Comparison of ENCODE assay signal across 8 cellular contexts in genomic region chr3:48634661-48635221, GRCh38. TPM values are rescaled to one million over a fixed set of nuclear protein-coding genes. Genes with fewer than 3 reads are reported as not detected.
A peak's percentile ranks its signal among the peaks of the same experiment; 100 is the strongest.
DNase-seq lines count a peak whose midpoint lies in the region; FAIRE-seq and TF ChIP-seq lines count a peak whose summit lies in the region.

No MANE protein-coding gene starts in this region.

- H3K4me1 Mint-ChIP-seq in MCF 10A (ENCODE audit: insufficient read depth, unreplicated experiment), result peaks cover 10% of the 10 kb centered on the region

- peaks cover 10 to 37% (median 27%) of the 10 kb centered on the region in 6 donors for H3K4me1 ChIP-seq in spleen

- peak overlapping the region; percentile 85 for H3K27ac Mint-ChIP-seq in MCF 10A (ENCODE audit: low read depth, unreplicated experiment)

- no peak for FAIRE-seq in HTR-8/SVneo (lab: Jason Lieb, UNC)

- no peaks in the 10 kb centered on the region for H3K9me3 Mint-ChIP-seq in MCF 10A (ENCODE audit: unreplicated experiment)

- DNase-seq in AG09309 (ENCODE audit: low read depth) (no peak), HTR-8/SVneo (ENCODE audit: insufficient read length, low spot score) (peak; percentile 79), T-helper 9 cell (peak; percentile 13), MCF 10A (ENCODE audit: unreplicated experiment) (peak; percentile 63), iPS-NIHi7 (ENCODE audit: extremely low spot score) (peak; percentile 89), spleen (peak; percentile 84), NCI-H446 treated with DMSO at 0.1 percent for 48 hours (lab: John Stamatoyannopoulos, UW) (no peak)

- H3K36me3 Mint-ChIP-seq in MCF 10A (ENCODE audit: insufficient read depth, unreplicated experiment), result peaks cover 27% of the 10 kb centered on the region

- CTCF ChIA-PET in MCF 10A (lab: Yijun Ruan, JAX), result interaction anchor here (0.6 to 3.4 kb wide), 17 partner anchors 10 to 445 kb away, joined by 3 to 22 read pairs (median 4); partner anchors contain the start of genes CELSR3 and UQCRC1

- POLR2A ChIA-PET in MCF 10A (lab: Yijun Ruan, JAX), result interaction anchor here (0.5 to 4.1 kb wide), 31 partner anchors 10 to 459 kb away, joined by 3 to 93 read pairs (median 6); partner anchors contain the start of genes ATRIP, CCDC51, CELSR3 and COL7A1

- H3K9me3 ChIP-seq in spleen, result no peaks in the 10 kb centered on the region

- intact Hi-C loops in MCF 10A (cut with micrococcal nuclease) (loop anchor here (1.0 to 2.0 kb wide), 6 partner anchors 20 to 169 kb away; partner anchors contain the start of gene NCKIPSD), spleen (cut with DNase I; ENCODE audit: low total_unique reads) (no loop called here)

- peaks cover 0 to 41% (median 14%) of the 10 kb centered on the region in 6 donors for H3K36me3 ChIP-seq in spleen

- H3K27me3 ChIP-seq in spleen (replicated peaks in 1 of 7), result no peaks in the 10 kb centered on the region

- TF ChIP-seq CTCF in AG09309 (IDR thresholded peaks at IDR 0.05; ENCODE audit: control insufficient read depth, insufficient read depth, low read depth, low read length, missing control alignments) (no peak), MCF 10A (IDR thresholded peaks at IDR 0.05; ENCODE audit: unreplicated experiment) (no peak), spleen (IDR thresholded peaks at IDR 0.05 in 8 of 11, conservative IDR thresholded peaks at IDR 0.05 in 3 of 11) (no peak)

- BruUV-seq in MCF 10A (replicated peaks; lab: Mats Ljungman, UMichigan), result TSS peak; percentile 46

- H3K27me3 Mint-ChIP-seq in MCF 10A (ENCODE audit: insufficient read depth, unreplicated experiment), result no peaks in the 10 kb centered on the region

- peak overlapping the region; percentile 20 to 88 (median 81) for H3K27ac ChIP-seq in spleen

- H3K4me3 ChIP-seq in AG09309 (ENCODE audit: control insufficient read depth, low read depth, low read length) (peak overlapping the region; percentile 92), spleen (peak overlapping the region; percentile 73 to 98 (median 87))

- peak; percentile 3 for TF ChIP-seq POLR2A in GM19099 (IDR thresholded peaks at IDR 0.05; ENCODE audit: extremely low read depth, insufficient read length, low read depth)
- no peak for TF ChIP-seq POLR2A in spleen (IDR thresholded peaks at IDR 0.05)

- peak overlapping the region; percentile 84 for H3K4me3 Mint-ChIP-seq in MCF 10A (ENCODE audit: unreplicated experiment)

- WGBS in spleen, 5 donors, result 3 to 10% (median 6%) methylated on average over 9 to 30 of the region's 30 CpGs

RNA-seq across cellular contexts. Expression of gene SLC26A6, which starts 0.5 kb away (rescaled TPM):
- 47.4 and 63.3 TPM in 2 replicates for total RNA-seq in MCF 10A (2022)
- total RNA-seq in spleen, result 10 to 100 TPM; 18.0 to 59.7 (median 23.1) TPM
- 10 to 100 TPM in 2 of 3 donors, 1 to 10 TPM in 1; 8.5 to 21.6 (median 17.1) TPM for polyA plus RNA-seq in spleen

RNA-seq across cellular contexts. Expression of gene TMEM89, which starts 13.2 kb away (rescaled TPM):
- not detected in 2 replicates for total RNA-seq in MCF 10A (2022)
- not detected for total RNA-seq in spleen
- under 1 TPM in 2 of 3 donors, not detected in 1; 0.42 to 0.46 TPM for polyA plus RNA-seq in spleen

RNA-seq across cellular contexts. Expression of gene UQCRC1, which starts 25.3 kb away (rescaled TPM):
- 383 and 413 TPM in 2 replicates for total RNA-seq in MCF 10A (2022)
- total RNA-seq in spleen, result 100 to 1,000 TPM; 126 to 222 (median 130) TPM
- polyA plus RNA-seq in spleen, result 100 to 1,000 TPM in 1 of 3 donors, 10 to 100 TPM in 2; 88.6 to 128 (median 92.6) TPM

RNA-seq across cellular contexts. Expression of gene CELSR3, which starts 27.9 kb away (rescaled TPM):
- total RNA-seq in MCF 10A (2022) (17.6 and 21.5 TPM in 2 replicates), spleen (1 to 10 TPM in 6 of 7 donors, under 1 TPM in 1; 0.56 to 2.7 (median 1.8) TPM)
- polyA plus RNA-seq in spleen, result 1 to 10 TPM in 2 of 3 donors, under 1 TPM in 1; 0.89 to 2.5 (median 2.0) TPM

RNA-seq across cellular contexts. Expression of gene COL7A1, which starts 39.6 kb away (rescaled TPM):
- total RNA-seq in MCF 10A (2022) (44.2 and 60.5 TPM in 2 replicates), spleen (10 to 100 TPM in 5 of 7 donors, 1 to 10 TPM in 2; 8.6 to 33.7 (median 13.5) TPM)
- 100 to 1,000 TPM in 2 of 3 donors, 10 to 100 TPM in 1; 39.7 to 144 (median 110) TPM for polyA plus RNA-seq in spleen

Comparison
In these comparisons a context has a peak if more than half of its experiments do, and no peak if none do; other contexts are left out.
1. DNase-seq: peak in HTR-8/SVneo (single experiment), T-helper 9 cell (single experiment), MCF 10A (single experiment), iPS-NIHi7 (single experiment) and spleen (single experiment); none in AG09309 (single experiment) and NCI-H446 treated with DMSO at 0.1 percent for 48 hours (single experiment).